ENCODE assay signal across 8 cellular contexts in the genomic region with DNA sequence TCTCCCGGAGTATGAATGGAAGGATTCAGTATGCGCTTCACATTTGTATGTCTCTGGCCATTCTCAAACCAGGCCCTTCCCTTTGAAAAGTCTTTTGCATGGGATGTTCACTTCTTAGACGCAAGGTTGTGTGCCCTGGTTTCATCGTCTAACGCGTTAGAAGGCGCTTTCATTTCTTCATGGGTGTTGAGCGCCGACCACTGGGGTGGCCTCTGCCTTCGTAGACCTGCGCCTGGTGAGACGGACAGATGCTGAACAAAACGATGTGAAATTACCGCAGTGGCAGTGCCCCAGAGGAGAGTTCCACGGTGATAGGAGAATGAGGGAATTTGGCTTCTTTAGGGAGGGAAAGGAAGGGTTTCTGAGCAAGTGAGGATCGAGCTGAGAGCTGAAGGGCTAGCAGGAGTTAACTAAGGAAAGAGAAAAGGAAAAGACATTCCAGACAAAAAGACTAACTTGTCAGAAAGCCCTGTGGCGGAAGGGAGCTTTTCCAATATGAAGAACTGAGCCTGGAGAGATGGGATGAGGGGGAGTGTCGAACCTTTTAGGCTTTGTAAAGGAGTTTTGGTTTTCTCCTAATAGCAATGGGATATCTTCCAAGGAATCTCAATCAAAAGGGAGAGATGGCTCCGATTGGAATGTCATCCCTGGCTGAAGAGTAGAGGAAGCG. TPM values are rescaled to one million over a fixed set of nuclear protein-coding genes. Genes with fewer than 3 reads are reported as not detected.
A peak's percentile ranks its signal among the peaks of the same experiment; 100 is the strongest.
DNase-seq lines count a peak whose midpoint lies in the region; ATAC-seq lines count a peak whose summit lies in the region.

No MANE protein-coding gene starts in this region.

- no peaks in the 10 kb centered on the region for H3K27me3 ChIP-seq in BLaER1 treated with 17β-estradiol and CSF1 and Interleukin-3, amounts not matched to agents 10 nM and 100 nM

- peaks cover 28 to 49% (median 45%) of the 10 kb centered on the region in 10 experiments for H3K4me1 ChIP-seq in BLaER1 treated with 17β-estradiol and CSF1 and Interleukin-3, amounts not matched to agents 10 nM and 100 nM
- H3K4me1 ChIP-seq in mesodermal cell (ENCODE audit: control insufficient read depth, insufficient read depth, low read length, poor library complexity, severe bottlenecking) = peaks cover 9% of the 10 kb centered on the region

- H3K36me3 ChIP-seq in BLaER1 treated with 17β-estradiol and CSF1 and Interleukin-3, amounts not matched to agents 10 nM and 100 nM = peaks cover 0 to 32% (median 4%) of the 10 kb centered on the region in 11 experiments; a peak in 12 of 22 replicates
- H3K36me3 ChIP-seq in mesodermal cell (ENCODE audit: control insufficient read depth, insufficient read depth, low read length) = no peaks in the 10 kb centered on the region

- H3K4me2 ChIP-seq in BLaER1 treated with 17β-estradiol and CSF1 and Interleukin-3, amounts not matched to agents 10 nM and 100 nM = peak overlapping the region; percentile 78 to 98 (median 90)

- no peak overlapping the region for H3K27ac Mint-ChIP-seq in stimulated activated naive CD8-positive, alpha-beta T cell treated with anti-CD3 and anti-CD28 coated beads, Interleukin-15, amount 100 ng/mL, for 72 hours

- H3K27ac ChIP-seq in BLaER1 treated with 17β-estradiol and CSF1 and Interleukin-3, amounts not matched to agents 10 nM and 100 nM = peak overlapping the region; percentile 68 to 96 (median 87)
- peak overlapping the region; percentile 98 for H3K27ac ChIP-seq in cingulate gyrus (ENCODE audit: low read depth, low read length)
- H3K27ac ChIP-seq in mesodermal cell (ENCODE audit: low read depth, low read length, severe bottlenecking) = peak overlapping the region; percentile 97

- ATAC-seq in GM18909 (IDR thresholded peaks at IDR 0.05; ENCODE audit: poor library complexity, unreplicated experiment) = peak; percentile 34
- ATAC-seq in HG03469 (IDR thresholded peaks at IDR 0.05; ENCODE audit: unreplicated experiment) = peak; percentile 6
- ATAC-seq in stimulated activated naive CD8-positive, alpha-beta T cell treated with anti-CD3 and anti-CD28 coated beads, Interleukin-15, amount 100 ng/mL, for 72 hours = peak; percentile 50

- peaks cover 31 to 84% (median 60%) of the 10 kb centered on the region in 11 experiments for H4K20me1 ChIP-seq in BLaER1 treated with 17β-estradiol and CSF1 and Interleukin-3, amounts not matched to agents 10 nM and 100 nM

- H3K9me3 ChIP-seq in BLaER1 treated with 17β-estradiol and CSF1 and Interleukin-3, amounts not matched to agents 10 nM and 100 nM (replicated peaks in 1 of 11) = no peaks in the 10 kb centered on the region
- no peaks in the 10 kb centered on the region for H3K9me3 ChIP-seq in mesodermal cell (ENCODE audit: control insufficient read depth, low read length)

- H3K4me1 Mint-ChIP-seq in stimulated activated naive CD8-positive, alpha-beta T cell treated with anti-CD3 and anti-CD28 coated beads, Interleukin-15, amount 100 ng/mL, for 72 hours = peaks cover 12% of the 10 kb centered on the region

- no peak overlapping the region for H3K4me3 Mint-ChIP-seq in stimulated activated naive CD8-positive, alpha-beta T cell treated with anti-CD3 and anti-CD28 coated beads, Interleukin-15, amount 100 ng/mL, for 72 hours

- WGBS in mesodermal cell (ENCODE audit: insufficient coverage in 2 of 2), 2 experiments = 2 to 3% methylated on average over 20 of the region's 20 CpGs

- H3K9me3 Mint-ChIP-seq in stimulated activated naive CD8-positive, alpha-beta T cell treated with anti-CD3 and anti-CD28 coated beads, Interleukin-15, amount 100 ng/mL, for 72 hours = no peaks in the 10 kb centered on the region

- DNase-seq in T-helper 9 cell (peak; percentile 38), cortex of kidney (lab: John Stamatoyannopoulos, UW) (no peak)
- DNase-seq in stimulated activated naive CD8-positive, alpha-beta T cell treated with anti-CD3 and anti-CD28 coated beads, Interleukin-15, amount 100 ng/mL, for 72 hours = peak; percentile 67 to 70

- H3K4me3 ChIP-seq in BLaER1 treated with 17β-estradiol and CSF1 and Interleukin-3, amounts not matched to agents 10 nM and 100 nM = peak overlapping the region; percentile 69 to 86 (median 78)
- H3K4me3 ChIP-seq in mesodermal cell (ENCODE audit: extremely low read depth, insufficient read depth, low read length, poor library complexity, severe bottlenecking) = peak overlapping the region; percentile 94

- H3K27me3 Mint-ChIP-seq in stimulated activated naive CD8-positive, alpha-beta T cell treated with anti-CD3 and anti-CD28 coated beads, Interleukin-15, amount 100 ng/mL, for 72 hours = no peaks in the 10 kb centered on the region

- peak overlapping the region; percentile 85 to 93 (median 89) for H3K9ac ChIP-seq in BLaER1 treated with 17β-estradiol and CSF1 and Interleukin-3, amounts not matched to agents 10 nM and 100 nM

RNA-seq across cellular contexts. Expression of gene GGPS1, which starts 0.9 kb away (rescaled TPM):
- 36.1 TPM for polyA plus RNA-seq in mesodermal cell (2013, experiment 1 of 2)
- 45.1 TPM for polyA plus RNA-seq in mesodermal cell (2013, experiment 2 of 2)

RNA-seq across cellular contexts. Expression of gene ARID4B, which starts 1.3 kb away (rescaled TPM):
- polyA plus RNA-seq in mesodermal cell (2013, experiment 1 of 2) = 33.7 TPM
- 37.8 TPM for polyA plus RNA-seq in mesodermal cell (2013, experiment 2 of 2)

RNA-seq across cellular contexts. Expression of gene TBCE, which starts 38.0 kb away (rescaled TPM):
- 31.7 TPM for polyA plus RNA-seq in mesodermal cell (2013, experiment 1 of 2)
- 36.6 TPM for polyA plus RNA-seq in mesodermal cell (2013, experiment 2 of 2)
